9 cellular contexts compared by ENCODE assay signal in genomic region chr20:2133318-2134183, GRCh38. TPM values are rescaled to one million over a fixed set of nuclear protein-coding genes. Genes with fewer than 3 reads are reported as not detected.
DNase-seq lines count a peak whose midpoint lies in the region; ATAC-seq and TF ChIP-seq lines count a peak whose summit lies in the region.
"Had no signal": no experiment of that assay in that cellular context is flagged by ENCODE, and none has a peak within 500 bp of the region (broad histone marks: within the 10 kb centered on the region; RNA-seq: fewer than 3 reads in every experiment).

No MANE protein-coding gene starts in this region.

- H3K9me3 ChIP-seq in esophagus muscularis mucosa, result no peaks in the 10 kb centered on the region

- peak overlapping the region; percentile 45 to 72 (median 64) for H3K27ac ChIP-seq in esophagus muscularis mucosa (replicated peaks in 1 of 4)

- ATAC-seq in omental fat pad (ENCODE audit: low FRiP score) (peak; percentile 75), HG03378 (IDR thresholded peaks at IDR 0.05; ENCODE audit: unreplicated experiment) (no peak)

- intact Hi-C loops in esophagus muscularis mucosa (cut with DNase I), result no loop called here

- TF ChIP-seq POLR2A in esophagus muscularis mucosa (IDR thresholded peaks at IDR 0.05; ENCODE audit: low read depth), result no peak

- no peaks in the 10 kb centered on the region for H3K36me3 ChIP-seq in esophagus muscularis mucosa

- DNase-seq in AG10803 (ENCODE audit: low read depth) (peak; percentile 88), NCI-H1436 (lab: John Stamatoyannopoulos, UW) (peak; percentile 18), esophagus muscularis mucosa (ENCODE audit: extremely low spot score) (no peak), omental fat pad (ENCODE audit: low spot score) (no peak), superior temporal gyrus (ENCODE audit: extremely low spot score) (no peak), NCI-H146 (lab: John Stamatoyannopoulos, UW) (no peak)
- no peak for DNase-seq in activated T-cell treated with anti-CD3 and anti-CD28 coated beads, Interleukin-2, amount 50 U/mL, for 48 hours
- DNase-seq: activated CD4-positive, alpha-beta memory T cell treated with anti-CD3 and anti-CD28 coated beads for 36 hours had no signal

- no peaks in the 10 kb centered on the region for H3K27me3 ChIP-seq in esophagus muscularis mucosa

- WGBS in esophagus muscularis mucosa, result 49% methylated on average over 9 of the region's 9 CpGs

- TF ChIP-seq CTCF in AG10803 (conservative IDR thresholded peaks at IDR 0.05; ENCODE audit: low read length) (no peak), esophagus muscularis mucosa (IDR thresholded peaks at IDR 0.05) (no peak), omental fat pad (IDR thresholded peaks at IDR 0.05) (no peak)

- H3K4me3 ChIP-seq in AG10803 (ENCODE audit: low read length) (no peak overlapping the region), esophagus muscularis mucosa (no peak overlapping the region)

- H3K4me1 ChIP-seq in esophagus muscularis mucosa, result peaks cover 57 to 98% (median 92%) of the 10 kb centered on the region in 4 donors

- TF ChIP-seq EP300 in esophagus muscularis mucosa (IDR thresholded peaks at IDR 0.05), result no peak

RNA-seq across cellular contexts. Expression of gene STK35, which starts 31.9 kb away (rescaled TPM):
- 10 to 100 TPM; 19.2 to 24.1 (median 22.8) TPM for total RNA-seq in esophagus muscularis mucosa
- total RNA-seq in omental fat pad, result 10 to 100 TPM; 21.6 to 30.0 (median 24.7) TPM

Comparison
In these comparisons a context has a peak if more than half of its experiments do, and no peak if none do; other contexts are left out.
1. DNase-seq: peak in AG10803 (single experiment) and NCI-H1436 (single experiment); none in esophagus muscularis mucosa (single experiment), omental fat pad (single experiment), superior temporal gyrus (single experiment), NCI-H146 (single experiment) and activated T-cell treated with anti-CD3 and anti-CD28 coated beads, Interleukin-2, amount 50 U/mL, for 48 hours (0 of 2).